1 cellular context compared by ENCODE assay signal in the genomic region with DNA sequence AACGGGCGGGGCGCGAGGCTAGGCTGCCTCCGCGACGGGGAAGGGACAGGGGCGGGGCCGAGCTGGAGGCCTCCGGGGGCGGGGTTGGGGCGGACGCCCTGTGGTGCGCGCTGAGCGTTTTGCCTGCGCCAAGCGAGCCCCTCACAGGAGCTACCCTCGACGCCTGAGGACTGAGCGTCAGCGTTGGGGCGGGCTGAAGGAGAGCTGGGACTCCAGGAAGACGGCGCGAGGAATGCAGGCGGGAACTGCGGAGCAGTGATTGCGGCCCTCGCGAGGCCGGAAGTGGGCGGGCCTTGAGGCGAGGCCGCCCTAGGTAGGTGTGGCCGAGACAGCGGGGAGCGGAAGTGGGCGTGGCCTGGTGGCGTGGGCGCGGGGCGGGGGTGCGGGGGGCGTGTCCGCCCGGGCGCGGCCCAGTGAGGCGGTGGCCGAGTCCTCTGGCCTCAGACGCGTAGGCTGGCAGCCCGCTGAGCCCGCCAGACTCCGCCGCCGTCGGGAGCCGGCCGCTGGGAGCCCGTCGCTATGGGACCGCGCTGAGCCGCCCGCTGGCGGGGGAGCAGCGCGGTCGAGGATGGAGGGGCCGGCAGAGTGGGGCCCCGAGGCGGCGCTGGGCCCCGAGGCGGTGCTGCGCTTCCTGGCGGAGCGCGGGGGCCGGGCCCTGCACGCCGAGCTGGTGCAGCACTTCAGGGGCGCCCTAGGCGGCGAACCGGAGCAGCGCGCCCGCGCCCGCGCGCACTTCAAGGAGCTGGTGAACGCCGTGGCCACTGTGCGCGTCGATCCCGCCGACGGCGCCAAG.
TF ChIP-seq lines count a peak whose summit lies in the region.

SEPTIN10 (minus strand) TSS at position 45 of the 793 bp plus-strand sequence. CDS start 139 bp downstream, outside the sequence.
SOWAHC (plus strand) TSS at position 443 of the 793 bp plus-strand sequence; CDS start at position 569, 126 bp downstream.

TF ChIP-seq in HCT116, 20 proteins besides CTCF, POLR2A, EP300 and RAD21 (continued from another document):
- no peak for TF ChIP-seq ATF3 (IDR thresholded peaks at IDR 0.05)
- peak; percentile 97 for TF ChIP-seq EGR1 (IDR thresholded peaks at IDR 0.05; ENCODE audit: low read depth)
- TF ChIP-seq ELF1 (IDR thresholded peaks at IDR 0.05; ENCODE audit: borderline replicate concordance, low read depth), result peak; percentile 76; the same call in 1 of the 2 replicates
- TF ChIP-seq MAX (IDR thresholded peaks at IDR 0.05), result peak; percentile 95
- peak; percentile 95; the same call in 1 of the 2 replicates for TF ChIP-seq CBX3 (IDR thresholded peaks at IDR 0.05; ENCODE audit: low read depth)
- no peak for TF ChIP-seq SRF (IDR thresholded peaks at IDR 0.05; ENCODE audit: low read depth)
- TF ChIP-seq ZFX (IDR thresholded peaks at IDR 0.05), result peak; percentile 65
- TF ChIP-seq, protein P1, sequence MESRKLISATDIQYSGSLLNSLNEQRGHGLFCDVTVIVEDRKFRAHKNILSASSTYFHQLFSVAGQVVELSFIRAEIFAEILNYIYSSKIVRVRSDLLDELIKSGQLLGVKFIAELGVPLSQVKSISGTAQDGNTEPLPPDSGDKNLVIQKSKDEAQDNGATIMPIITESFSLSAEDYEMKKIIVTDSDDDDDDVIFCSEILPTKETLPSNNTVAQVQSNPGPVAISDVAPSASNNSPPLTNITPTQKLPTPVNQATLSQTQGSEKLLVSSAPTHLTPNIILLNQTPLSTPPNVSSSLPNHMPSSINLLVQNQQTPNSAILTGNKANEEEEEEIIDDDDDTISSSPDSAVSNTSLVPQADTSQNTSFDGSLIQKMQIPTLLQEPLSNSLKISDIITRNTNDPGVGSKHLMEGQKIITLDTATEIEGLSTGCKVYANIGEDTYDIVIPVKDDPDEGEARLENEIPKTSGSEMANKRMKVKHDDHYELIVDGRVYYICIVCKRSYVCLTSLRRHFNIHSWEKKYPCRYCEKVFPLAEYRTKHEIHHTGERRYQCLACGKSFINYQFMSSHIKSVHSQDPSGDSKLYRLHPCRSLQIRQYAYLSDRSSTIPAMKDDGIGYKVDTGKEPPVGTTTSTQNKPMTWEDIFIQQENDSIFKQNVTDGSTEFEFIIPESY (IDR thresholded peaks at IDR 0.05; ENCODE audit: extremely low read depth, insufficient replicate concordance, low read length), result peak; percentile 89
- TF ChIP-seq ZNF274 (IDR thresholded peaks at IDR 0.05; ENCODE audit: low read depth, low read length), result no peak
- no peak for TF ChIP-seq TCF7L2 (IDR thresholded peaks at IDR 0.05; ENCODE audit: borderline replicate concordance, extremely low read depth, insufficient read depth, insufficient read length)
- TF ChIP-seq JUND (IDR thresholded peaks at IDR 0.05), result no peak
- TF ChIP-seq SIN3A (IDR thresholded peaks at IDR 0.05; ENCODE audit: low read depth), result peak; percentile 85
- TF ChIP-seq SP1 (IDR thresholded peaks at IDR 0.05; ENCODE audit: low read depth), result peak; percentile 92
- TF ChIP-seq POLR2AphosphoS5 (IDR thresholded peaks at IDR 0.05; ENCODE audit: low read depth, low read length), result peak; percentile 98
- TF ChIP-seq CEBPB (IDR thresholded peaks at IDR 0.05; ENCODE audit: low read depth), result no peak
